24 cellular contexts compared by ENCODE assay signal in genomic region chr3:13662238-13662847, GRCh38.
"Had no signal": no experiment of that assay in that cellular context is flagged by ENCODE, and none has a peak within 500 bp of the region (broad histone marks: within the 10 kb centered on the region; RNA-seq: fewer than 3 reads in every experiment).

No MANE protein-coding gene starts in this region.

- H3K4me3 ChIP-seq: body of pancreas, SJCRH30 had no signal

- H3K27me3 ChIP-seq: SJCRH30 had no signal

- H3K27me3 Mint-ChIP-seq: activated CD4-positive, alpha-beta T cell treated with anti-CD3 and anti-CD28 coated beads for 36 hours had no signal

- H3K9me3 Mint-ChIP-seq: activated CD8-positive, alpha-beta T cell treated with anti-CD3 and anti-CD28 coated beads for 36 hours; activated naive CD4-positive, alpha-beta T cell treated with anti-CD3 and anti-CD28 coated beads, Interleukin-2, amount 50 U/mL, for 24 hours; T-helper 1 cell treated with Interleukin-12 subunit alpha and Interleukin-12 subunit beta and Interleukin-4 antibody, amounts not matched to agents 30 μg/mL and 1 μg/mL, for 36 hours had no signal

- ATAC-seq: activated CD4-positive, alpha-beta T cell treated with anti-CD3 and anti-CD28 coated beads for 36 hours; activated CD8-positive, alpha-beta T cell treated with anti-CD3 and anti-CD28 coated beads for 36 hours; body of pancreas; Panc1 had no signal

- H3K4me1 Mint-ChIP-seq: activated CD4-positive, alpha-beta T cell treated with anti-CD3 and anti-CD28 coated beads for 36 hours had no signal

- H3K27ac Mint-ChIP-seq: activated CD4-positive, alpha-beta T cell treated with anti-CD3 and anti-CD28 coated beads for 36 hours; activated CD8-positive, alpha-beta T cell treated with anti-CD3 and anti-CD28 coated beads for 36 hours; activated naive CD4-positive, alpha-beta T cell treated with anti-CD3 and anti-CD28 coated beads, Interleukin-2, amount 50 U/mL, for 24 hours; T-helper 1 cell treated with Interleukin-12 subunit alpha and Interleukin-12 subunit beta and Interleukin-4 antibody, amounts not matched to agents 30 μg/mL and 1 μg/mL, for 36 hours had no signal

- FAIRE-seq: bronchial epithelial cell had no signal

- DNase-seq: activated CD4-positive, alpha-beta T cell treated with anti-CD3 and anti-CD28 coated beads for 36 hours; activated CD8-positive, alpha-beta memory T cell treated with anti-CD3 and anti-CD28 coated beads, Interleukin-2, amount 50 U/mL, for 4 hours; activated CD8-positive, alpha-beta T cell treated with anti-CD3 and anti-CD28 coated beads for 36 hours; aorta; body of pancreas; central memory CD4-positive, alpha-beta T cell; MM.1S; NCI-H1105; NCI-H1436; NCI-H1694 treated with DMSO at 0.1 percent for 48 hours; NCI-H2029 treated with DMSO at 0.1 percent for 48 hours; NCI-H345; NCI-H510A; NCI-H526 treated with DMSO at 0.1 percent for 48 hours; NCI-H82; NK-92 treated with Interleukin-12 subunit alpha and Interleukin-12 subunit beta, amount 100 ng/mL, for 24 hours; OCI-M1; Right ventricle myocardium superior; RPMI8226; SJCRH30 had no signal

- H3K4me3 Mint-ChIP-seq: activated CD4-positive, alpha-beta T cell treated with anti-CD3 and anti-CD28 coated beads for 36 hours; activated CD8-positive, alpha-beta T cell treated with anti-CD3 and anti-CD28 coated beads for 36 hours; activated naive CD4-positive, alpha-beta T cell treated with anti-CD3 and anti-CD28 coated beads, Interleukin-2, amount 50 U/mL, for 24 hours; T-helper 1 cell treated with Interleukin-12 subunit alpha and Interleukin-12 subunit beta and Interleukin-4 antibody, amounts not matched to agents 30 μg/mL and 1 μg/mL, for 36 hours had no signal

- H3K4me1 ChIP-seq: SJCRH30 had no signal

- H3K27ac ChIP-seq: body of pancreas, SJCRH30 had no signal

- H3K36me3 ChIP-seq: SJCRH30 had no signal

- H3K36me3 Mint-ChIP-seq: activated naive CD4-positive, alpha-beta T cell treated with anti-CD3 and anti-CD28 coated beads, Interleukin-2, amount 50 U/mL, for 24 hours had no signal

- H3K9me3 ChIP-seq: body of pancreas, SJCRH30 had no signal
